9 cellular contexts compared by ENCODE assay signal in the genomic region with DNA sequence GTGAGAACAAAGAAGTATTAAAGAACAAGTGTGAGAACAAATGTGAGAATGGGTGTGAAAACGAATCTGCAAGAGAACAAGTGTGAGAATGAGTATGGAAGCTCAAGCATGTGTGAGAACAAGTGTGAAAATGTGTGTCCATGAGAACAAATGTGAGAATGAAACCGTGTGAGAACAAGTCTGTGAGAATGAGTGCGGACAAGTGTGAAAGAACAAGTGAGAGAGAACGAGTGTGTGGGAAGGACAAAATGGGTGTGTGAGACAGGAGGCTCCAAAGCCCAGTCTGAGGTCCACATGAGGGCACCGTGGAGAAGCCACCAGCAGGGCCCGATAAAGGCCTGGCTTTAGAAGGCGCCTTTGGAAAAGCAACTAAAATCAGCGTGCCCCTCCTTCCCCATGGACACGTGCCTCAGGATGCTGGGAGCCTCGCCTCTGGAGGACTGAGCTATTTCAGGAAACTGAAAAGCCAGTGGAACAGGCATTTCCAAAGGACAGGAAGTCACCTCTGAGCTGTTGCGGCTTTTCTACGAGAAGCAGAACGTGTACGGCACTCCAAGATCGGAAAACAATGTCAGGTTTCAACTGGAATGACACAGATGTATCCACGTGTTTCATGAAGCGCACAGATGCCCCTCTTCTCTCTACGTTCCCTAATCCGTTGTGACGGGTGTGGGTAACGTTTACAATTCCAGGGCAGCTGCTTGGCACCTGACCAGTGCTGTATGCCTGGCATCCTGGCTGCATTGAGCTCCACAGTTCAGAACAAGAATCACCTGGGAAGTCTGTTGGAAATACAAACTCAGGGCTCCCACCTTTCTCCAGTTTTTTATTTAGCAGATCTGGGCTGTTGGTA. TPM values are rescaled to one million over a fixed set of nuclear protein-coding genes. Genes with fewer than 3 reads are reported as not detected.
DNase-seq lines count a peak whose midpoint lies in the region; ATAC-seq, FAIRE-seq and TF ChIP-seq lines count a peak whose summit lies in the region.
"Had no signal": no experiment of that assay in that cellular context is flagged by ENCODE, and none has a peak within 500 bp of the region (broad histone marks: within the 10 kb centered on the region; RNA-seq: fewer than 3 reads in every experiment).

No MANE protein-coding gene starts in this region.

- H3K4me1 Mint-ChIP-seq in neural progenitor cell = no peaks in the 10 kb centered on the region

- H3K9ac ChIP-seq in neural progenitor cell = no peak overlapping the region

- peaks cover 0 to 55% (median 0%) of the 10 kb centered on the region in 3 donors for H3K36me3 ChIP-seq in Peyer's patch
- H3K36me3 ChIP-seq in esophagus muscularis mucosa = peaks cover 7 to 55% (median 18%) of the 10 kb centered on the region in 4 donors
- H3K36me3 ChIP-seq in neural progenitor cell = no peaks in the 10 kb centered on the region

- H4K20me1 ChIP-seq in neural progenitor cell (ENCODE audit: low read depth) = no peaks in the 10 kb centered on the region

- H3K27ac ChIP-seq in Peyer's patch (peak overlapping the region in 2 of 4 donors; percentile 12 to 67), esophagus muscularis mucosa (replicated peaks in 1 of 4) (peak overlapping the region; percentile 80 to 89 (median 86)), neural progenitor cell (no peak overlapping the region)

- intact Hi-C loops in esophagus muscularis mucosa (cut with DNase I) = loop anchor here (2.0 kb wide), 1 partner anchor 46 kb away; the partner anchor contains the start of gene ESYT2

- H3K4me3 Mint-ChIP-seq in neural progenitor cell = no peak overlapping the region

- 42% methylated on average over 21 of the region's 21 CpGs for WGBS in esophagus muscularis mucosa

- peaks cover 13% of the 10 kb centered on the region for H3F3A ChIP-seq in neural progenitor cell (ENCODE audit: low read depth)

- no peaks in the 10 kb centered on the region for H3K36me3 Mint-ChIP-seq in neural progenitor cell

- H3K4me2 ChIP-seq in neural progenitor cell = no peak overlapping the region

- TF ChIP-seq EP300 in esophagus muscularis mucosa (IDR thresholded peaks at IDR 0.05) = peak; percentile 87

- H3K27me3 ChIP-seq in Peyer's patch = no peaks in the 10 kb centered on the region
- no peaks in the 10 kb centered on the region for H3K27me3 ChIP-seq in esophagus muscularis mucosa
- H3K27me3 ChIP-seq in neural progenitor cell = no peaks in the 10 kb centered on the region

- ATAC-seq in HG03342 (IDR thresholded peaks at IDR 0.05; ENCODE audit: unreplicated experiment) (no peak), HG03175 (IDR thresholded peaks at IDR 0.05; ENCODE audit: unreplicated experiment) (no peak)

- DNase-seq in ELF-1 (ENCODE audit: low read depth, low spot score) (peak; percentile 56), Peyer's patch (no peak), esophagus muscularis mucosa (ENCODE audit: extremely low spot score) (no peak), neural progenitor cell (ENCODE audit: low spot score) (peak; percentile 9), amniotic stem cell (lab: John Stamatoyannopoulos, UW) (no peak), GM19239 (ENCODE audit: insufficient read length, low spot score) (no peak)

- no peak overlapping the region for H3K27ac Mint-ChIP-seq in neural progenitor cell

- no peaks in the 10 kb centered on the region for H3K9me3 Mint-ChIP-seq in neural progenitor cell

- no peaks in the 10 kb centered on the region for H3K27me3 Mint-ChIP-seq in neural progenitor cell (ENCODE audit: insufficient read depth, low read depth)

- no peak for FAIRE-seq in GM19239 (lab: Jason Lieb, UNC)
- FAIRE-seq: colon had no signal

- no peak overlapping the region for H3K4me3 ChIP-seq in Peyer's patch
- peak overlapping the region; percentile 1 to 36 (median 30) for H3K4me3 ChIP-seq in esophagus muscularis mucosa
- no peak overlapping the region for H3K4me3 ChIP-seq in neural progenitor cell

- H3K4me1 ChIP-seq in Peyer's patch (peaks cover 0 to 22% (median 0%) of the 10 kb centered on the region in 4 donors), esophagus muscularis mucosa (peaks cover 44 to 96% (median 80%) of the 10 kb centered on the region in 4 donors), neural progenitor cell (no peaks in the 10 kb centered on the region)

- TF ChIP-seq CTCF in Peyer's patch (IDR thresholded peaks at IDR 0.05) = peak in 4 of 6 experiments; percentile 7 to 38 (median 23)
- peak; percentile 52 to 70 (median 68) for TF ChIP-seq CTCF in esophagus muscularis mucosa (IDR thresholded peaks at IDR 0.05)
- TF ChIP-seq CTCF in neural progenitor cell (IDR thresholded peaks at IDR 0.05) = no peak

- TF ChIP-seq POLR2A in Peyer's patch (IDR thresholded peaks at IDR 0.05) = no peak
- TF ChIP-seq POLR2A in esophagus muscularis mucosa (IDR thresholded peaks at IDR 0.05; ENCODE audit: low read depth) = no peak

- H3K9me3 ChIP-seq in Peyer's patch = no peaks in the 10 kb centered on the region
- no peaks in the 10 kb centered on the region for H3K9me3 ChIP-seq in esophagus muscularis mucosa
- H3K9me3 ChIP-seq in neural progenitor cell (ENCODE audit: low read depth) = no peaks in the 10 kb centered on the region

- no peaks in the 10 kb centered on the region for H3K79me2 ChIP-seq in neural progenitor cell (ENCODE audit: low read depth)

- H2AFZ ChIP-seq in neural progenitor cell (replicated peaks) = no peak overlapping the region

RNA-seq across cellular contexts. Expression of gene ESYT2, which starts 46.4 kb away (rescaled TPM):
- total RNA-seq in Peyer's patch (100 to 1,000 TPM in 1 of 4 donors, 10 to 100 TPM in 3; 53.6 to 137 (median 71.0) TPM), esophagus muscularis mucosa (100 to 1,000 TPM; 166 to 235 (median 202) TPM), neural progenitor cell (ENCODE audit: low replicate concordance) (33.4 and 39.3 TPM in 2 replicates)

Comparison
In these comparisons a context has a peak if more than half of its experiments do, and no peak if none do; other contexts are left out.
1. DNase-seq: peak in ELF-1 (single experiment) and neural progenitor cell (single experiment); none in Peyer's patch (0 of 3), esophagus muscularis mucosa (single experiment), amniotic stem cell (single experiment) and GM19239 (single experiment).
2. H3K4me3 ChIP-seq: peak in esophagus muscularis mucosa (4 of 4); none in Peyer's patch (0 of 4) and neural progenitor cell (single experiment).